Comparison of ENCODE assay signal across 21 cellular contexts in the genomic region with DNA sequence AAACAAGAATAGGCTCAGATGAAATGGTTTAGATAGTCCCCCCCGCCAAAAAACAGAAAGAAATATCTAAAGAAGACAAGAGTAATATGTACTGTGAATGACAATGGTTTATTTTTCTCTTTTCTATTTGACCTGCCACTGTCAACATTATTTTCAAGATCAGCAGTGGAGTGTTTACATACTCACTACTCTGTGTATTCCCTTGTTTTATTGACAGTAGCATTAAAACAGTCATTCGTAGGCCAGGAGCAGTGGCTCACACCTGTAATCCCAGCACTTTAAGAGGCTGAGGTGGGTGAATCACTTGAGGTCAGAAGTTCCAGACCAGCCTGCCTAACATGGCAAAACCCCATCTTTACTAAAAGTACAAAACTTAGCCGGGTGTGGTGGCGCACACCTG.
"Had no signal": no experiment of that assay in that cellular context is flagged by ENCODE, and none has a peak within 500 bp of the region (broad histone marks: within the 10 kb centered on the region; RNA-seq: fewer than 3 reads in every experiment).

No MANE protein-coding gene starts in this region.

- H3K4me3 Mint-ChIP-seq: activated CD4-positive, alpha-beta T cell treated with anti-CD3 and anti-CD28 coated beads, Interleukin-2, amount 10 ng/mL, durations not matched to agents 7 days and 5 days; nephron progenitor cell; stimulated activated memory B cell treated with anti-CD40 and anti-IgM and Interleukin-4, amounts not matched to agents 10 μg/mL and 1 μg/mL and 100 μg/mL, for 72 hours had no signal

- ATAC-seq: activated CD4-positive, CD25-positive, alpha-beta regulatory T cell treated with anti-CD3 and anti-CD28 coated beads, Interleukin-2, amount 50 U/mL, for 24 hours; gastroesophageal sphincter; heart left ventricle; left lung; stimulated activated memory B cell treated with anti-CD40 and anti-IgM and Interleukin-4, amounts not matched to agents 10 μg/mL and 1 μg/mL and 100 μg/mL, for 72 hours had no signal

- H3K27ac Mint-ChIP-seq: activated CD4-positive, alpha-beta T cell treated with anti-CD3 and anti-CD28 coated beads, Interleukin-2, amount 10 ng/mL, durations not matched to agents 7 days and 5 days; nephron progenitor cell; stimulated activated memory B cell treated with anti-CD40 and anti-IgM and Interleukin-4, amounts not matched to agents 10 μg/mL and 1 μg/mL and 100 μg/mL, for 72 hours had no signal

- H3K27ac ChIP-seq: brain microvascular endothelial cell, coronary artery, esophagus muscularis mucosa, gastroesophageal sphincter, heart left ventricle, left lung, sigmoid colon, thoracic aorta, upper lobe of left lung had no signal

- DNase-seq: activated CD4-positive, alpha-beta T cell treated with anti-CD3 and anti-CD28 coated beads, Interleukin-2, amount 10 ng/mL, durations not matched to agents 7 days and 5 days; activated CD8-positive, alpha-beta memory T cell treated with anti-CD3 and anti-CD28 coated beads, Interleukin-2, amount 50 U/mL, for 48 hours; activated effector memory CD4-positive, alpha-beta T cell treated with Interleukin-2 at 50 U/mL for 16 hours; activated naive CD4-positive, alpha-beta T cell treated with anti-CD3 and anti-CD28 coated beads, Interleukin-2, amount 50 U/mL, for 16 hours; activated T-cell treated with anti-CD3 and anti-CD28 coated beads, Interleukin-2, amount 50 U/mL, for 48 hours; aorta; brain microvascular endothelial cell; heart left ventricle; left lung; nephron progenitor cell; occipital lobe; posterior cingulate gyrus; sigmoid colon; stimulated activated CD4-positive, alpha-beta T cell treated with anti-CD3 and anti-CD28 coated beads, Interleukin-4, amount 100 ng/mL, for 24 hours; upper lobe of left lung had no signal

- H3K27me3 Mint-ChIP-seq: activated CD4-positive, alpha-beta T cell treated with anti-CD3 and anti-CD28 coated beads, Interleukin-2, amount 10 ng/mL, durations not matched to agents 7 days and 5 days; stimulated activated memory B cell treated with anti-CD40 and anti-IgM and Interleukin-4, amounts not matched to agents 10 μg/mL and 1 μg/mL and 100 μg/mL, for 72 hours had no signal

- H3K9me3 Mint-ChIP-seq: activated CD4-positive, alpha-beta T cell treated with anti-CD3 and anti-CD28 coated beads, Interleukin-2, amount 10 ng/mL, durations not matched to agents 7 days and 5 days; nephron progenitor cell had no signal

- H3K27me3 ChIP-seq: brain microvascular endothelial cell, esophagus muscularis mucosa, gastroesophageal sphincter, left lung, sigmoid colon, upper lobe of left lung had no signal

- H3K36me3 ChIP-seq: brain microvascular endothelial cell, esophagus muscularis mucosa, gastroesophageal sphincter, heart left ventricle, left lung, sigmoid colon, thoracic aorta, upper lobe of left lung had no signal

- H3K9me3 ChIP-seq: esophagus muscularis mucosa, gastroesophageal sphincter, heart left ventricle, left lung, sigmoid colon, thoracic aorta, upper lobe of left lung had no signal

- H3K4me3 ChIP-seq: coronary artery, esophagus muscularis mucosa, gastroesophageal sphincter, heart left ventricle, left lung, sigmoid colon, thoracic aorta, upper lobe of left lung had no signal

- H3K4me1 Mint-ChIP-seq: activated CD4-positive, alpha-beta T cell treated with anti-CD3 and anti-CD28 coated beads, Interleukin-2, amount 10 ng/mL, durations not matched to agents 7 days and 5 days; stimulated activated memory B cell treated with anti-CD40 and anti-IgM and Interleukin-4, amounts not matched to agents 10 μg/mL and 1 μg/mL and 100 μg/mL, for 72 hours had no signal

- H3K36me3 Mint-ChIP-seq: stimulated activated memory B cell treated with anti-CD40 and anti-IgM and Interleukin-4, amounts not matched to agents 10 μg/mL and 1 μg/mL and 100 μg/mL, for 72 hours had no signal

- H3K4me1 ChIP-seq: esophagus muscularis mucosa, gastroesophageal sphincter, heart left ventricle, left lung, sigmoid colon, upper lobe of left lung had no signal
